In the genomic region with DNA sequence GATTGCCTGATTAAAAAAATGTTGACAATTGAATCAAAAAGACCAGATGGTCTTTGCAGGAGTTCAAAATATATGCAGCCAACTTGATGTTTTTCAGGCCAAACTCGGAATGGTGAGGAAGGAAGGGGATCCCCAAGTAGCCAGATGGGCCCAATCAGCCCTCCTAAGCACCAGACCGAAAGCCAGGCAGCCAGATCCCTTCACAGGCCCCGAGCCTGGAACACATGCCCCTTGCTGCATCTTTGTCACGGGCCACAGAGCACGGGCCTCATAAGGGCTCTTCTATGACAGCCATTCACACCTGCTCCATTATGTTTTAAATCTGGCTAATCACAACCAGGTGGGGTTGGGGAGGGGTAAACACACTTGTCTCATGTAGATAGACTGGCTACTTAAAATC, we compare ENCODE assay signal across 16 cellular contexts. TPM values are rescaled to one million over a fixed set of nuclear protein-coding genes. Genes with fewer than 3 reads are reported as not detected.
DNase-seq lines count a peak whose midpoint lies in the region; ATAC-seq, FAIRE-seq and TF ChIP-seq lines count a peak whose summit lies in the region.
"Had no signal": no experiment of that assay in that cellular context is flagged by ENCODE, and none has a peak within 500 bp of the region (broad histone marks: within the 10 kb centered on the region; RNA-seq: fewer than 3 reads in every experiment).

No MANE protein-coding gene starts in this region.

- no peak for TF ChIP-seq POLR2A in GM12892 (IDR thresholded peaks at IDR 0.05; ENCODE audit: low read depth, low read length)

- TF ChIP-seq CTCF in WERI-Rb-1 (IDR thresholded peaks at IDR 0.05; ENCODE audit: low read depth, low read length): no peak

- FAIRE-seq in GM12892 (lab: Jason Lieb, UNC): peak; percentile 42

- H3K9me3 ChIP-seq in WERI-Rb-1 (ENCODE audit: severe bottlenecking): no peaks in the 10 kb centered on the region

- H3K4me3 ChIP-seq in WERI-Rb-1 (ENCODE audit: low read depth, low read length): no peak overlapping the region
- H3K4me3 ChIP-seq: neural progenitor cell had no signal

- peaks cover 12% of the 10 kb centered on the region for H3K36me3 ChIP-seq in WERI-Rb-1

- DNase-seq in COLO668 (lab: John Stamatoyannopoulos, UW; ENCODE audit: unreplicated experiment) (peak; percentile 79), GM12892 (ENCODE audit: insufficient read length) (no peak), NCI-H345 (lab: John Stamatoyannopoulos, UW) (peak; percentile 12), WERI-Rb-1 (peak; percentile 62), HK-2 (ENCODE audit: unreplicated experiment) (no peak)
- DNase-seq in effector CD4-positive, alpha-beta T cell: no peak
- DNase-seq: activated CD8-positive, alpha-beta memory T cell treated with anti-CD3 and anti-CD28 coated beads for 24 hours; COR-L47; KBM-7; mesendoderm; retina; SW 1271 had no signal

- ATAC-seq in HG03108 (IDR thresholded peaks at IDR 0.05; ENCODE audit: unreplicated experiment): no peak
- no peak for ATAC-seq in HG02759 (IDR thresholded peaks at IDR 0.05; ENCODE audit: unreplicated experiment)

- peak overlapping the region; percentile 5 for H3K27ac ChIP-seq in WERI-Rb-1
- H3K27ac ChIP-seq: HL-60, neural progenitor cell had no signal

- H3K27me3 ChIP-seq in WERI-Rb-1 (ENCODE audit: insufficient read depth, low read depth, severe bottlenecking): no peaks in the 10 kb centered on the region
- H3K27me3 ChIP-seq: neural progenitor cell had no signal

RNA-seq across cellular contexts. Expression of gene SCRN1, which starts 31.7 kb away (rescaled TPM):
- polyA plus RNA-seq in GM12892 (2012; ENCODE audit: missing spikeins): 34.0 TPM

Comparison
In these comparisons a context has a peak if more than half of its experiments do, and no peak if none do; other contexts are left out.
1. DNase-seq: peak in COLO668 (single experiment), NCI-H345 (single experiment) and WERI-Rb-1 (single experiment); none in GM12892 (single experiment), HK-2 (single experiment) and effector CD4-positive, alpha-beta T cell (single experiment).